15 cellular contexts compared by ENCODE assay signal in genomic region chr1:160210563-160210962, GRCh38. TPM values are rescaled to one million over a fixed set of nuclear protein-coding genes. Genes with fewer than 3 reads are reported as not detected.
DNase-seq lines count a peak whose midpoint lies in the region; ATAC-seq and TF ChIP-seq lines count a peak whose summit lies in the region.
"Had no signal": no experiment of that assay in that cellular context is flagged by ENCODE, and none has a peak within 500 bp of the region (broad histone marks: within the 10 kb centered on the region; RNA-seq: fewer than 3 reads in every experiment).

No MANE protein-coding gene starts in this region.

- H2AFZ ChIP-seq in fibroblast of lung (ENCODE audit: low read length), result no peak overlapping the region
- no peak overlapping the region for H2AFZ ChIP-seq in PC-9

- H3K79me2 ChIP-seq in fibroblast of lung (ENCODE audit: control insufficient read depth, insufficient read depth, low read length) (peaks cover 59% of the 10 kb centered on the region), PC-9 (ENCODE audit: low read depth) (peaks cover 43% of the 10 kb centered on the region)

- CTCF ChIA-PET in RWPE1 (lab: Yijun Ruan, JAX) (interaction anchor here (0.7 kb wide), 2 partner anchors 17 to 275 kb away, joined by 4 read pairs; no protein-coding TSS in a partner anchor), PC-9 (lab: Charles Lee) (no interaction called here), GM10248 (lab: Yijun Ruan, JAX) (interaction anchor here (1.0 to 12.2 kb wide), 6 partner anchors 9 to 164 kb away, joined by 3 to 134 read pairs (median 5); partner anchors contain the start of gene CASQ1)

- H3K4me1 ChIP-seq in fibroblast of lung (ENCODE audit: control insufficient read depth, extremely low read depth, insufficient read depth, low read length) (peaks cover 34% of the 10 kb centered on the region), sigmoid colon (peaks cover 0 to 56% (median 53%) of the 10 kb centered on the region in 4 donors), PC-9 (replicated peaks; ENCODE audit: insufficient read depth) (peaks cover 17% of the 10 kb centered on the region)

- POLR2A ChIA-PET in RWPE1 (lab: Yijun Ruan, JAX; ENCODE audit: low non-redundant PET) (no interaction called here), PC-9 (lab: Charles Lee; ENCODE audit: unreplicated experiment) (no interaction called here), GM10248 (lab: Yijun Ruan, JAX) (no interaction called here)

- H3K9me2 ChIP-seq in PC-9 (ENCODE audit: insufficient read depth), result no peaks in the 10 kb centered on the region

- H3K36me3 ChIP-seq in fibroblast of lung (ENCODE audit: control insufficient read depth, insufficient read depth, low read length) (peaks cover 43% of the 10 kb centered on the region), sigmoid colon (peaks cover 29 to 44% (median 36%) of the 10 kb centered on the region in 4 donors), PC-9 (ENCODE audit: low read depth) (peaks cover 20% of the 10 kb centered on the region; the same call in 1 of the 2 replicates)

- H3F3A ChIP-seq in PC-9 (ENCODE audit: insufficient read depth, low read depth), result peaks cover 38% of the 10 kb centered on the region

- no peak for ATAC-seq in HG02678 (IDR thresholded peaks at IDR 0.05; ENCODE audit: unreplicated experiment)
- ATAC-seq: left colon, Panc1 had no signal

- H3K9ac ChIP-seq in fibroblast of lung (ENCODE audit: insufficient read depth, low read length), result no peak overlapping the region

- no peaks in the 10 kb centered on the region for H3K27me3 ChIP-seq in fibroblast of lung (ENCODE audit: control insufficient read depth, insufficient read depth, low read length)
- no peaks in the 10 kb centered on the region for H3K27me3 ChIP-seq in sigmoid colon
- H3K27me3 ChIP-seq in PC-9 (ENCODE audit: insufficient read depth, low read depth), result no peaks in the 10 kb centered on the region
- H3K27me3 ChIP-seq: BLaER1 treated with 17β-estradiol and CSF1 and Interleukin-3, amounts not matched to agents 10 nM and 100 nM had no signal

- H3K4me3 ChIP-seq in fibroblast of lung (replicated peaks in 1 of 4; ENCODE audit: control extremely low read depth in 1 of 4, insufficient read depth in 1 of 4, low read depth in 3 of 4, low read length in 4 of 4) (no peak overlapping the region), sigmoid colon (no peak overlapping the region), PC-9 (no peak overlapping the region)
- H3K4me3 ChIP-seq: BLaER1 treated with 17β-estradiol and CSF1 and Interleukin-3, amounts not matched to agents 10 nM and 100 nM had no signal

- no peak for TF ChIP-seq POLR2A in sigmoid colon (IDR thresholded peaks at IDR 0.05)

- TF ChIP-seq EP300 in sigmoid colon (IDR thresholded peaks at IDR 0.05), result no peak

- BruUV-seq in PC-9 (replicated peaks; lab: Mats Ljungman, UMichigan), result no TSS peak

- H3K27ac ChIP-seq in RWPE1 (peak overlapping the region; percentile 17), fibroblast of lung (ENCODE audit: insufficient read depth, low read length) (peak overlapping the region; percentile 46), sigmoid colon (peak overlapping the region in 3 of 4 donors; percentile 16 to 99 (median 96)), PC-9 (no peak overlapping the region)
- H3K27ac ChIP-seq: BLaER1 treated with 17β-estradiol and CSF1 and Interleukin-3, amounts not matched to agents 10 nM and 100 nM had no signal

- WGBS in sigmoid colon, 2 donors, result 82% methylated on average over 5 of the region's 5 CpGs

- H3K4me2 ChIP-seq in fibroblast of lung (ENCODE audit: extremely low read depth, insufficient read depth, low read length) (no peak overlapping the region), PC-9 (no peak overlapping the region)

- no peak for TF ChIP-seq CTCF in RWPE1 (conservative IDR thresholded peaks at IDR 0.05; ENCODE audit: low read depth)
- TF ChIP-seq CTCF in fibroblast of lung (conservative IDR thresholded peaks at IDR 0.05 in 1 of 2, IDR thresholded peaks at IDR 0.05 in 1 of 2; ENCODE audit: low read depth in 1 of 2, low read length in 2 of 2), result no peak
- no peak for TF ChIP-seq CTCF in sigmoid colon (IDR thresholded peaks at IDR 0.05)
- no peak for TF ChIP-seq CTCF in PC-9 (conservative IDR thresholded peaks at IDR 0.05)
- TF ChIP-seq CTCF in GM10248 (IDR thresholded peaks at IDR 0.05; ENCODE audit: control extremely low read depth, extremely low read depth, low read depth, missing control alignments), result no peak

- DNase-seq in Ammon's horn (ENCODE audit: low spot score) (peak; percentile 52), RWPE1 (ENCODE audit: low spot score) (no peak), fibroblast of lung (ENCODE audit: low read depth in 2 of 2) (no peak), sigmoid colon (no peak), DMS153 (lab: John Stamatoyannopoulos, UW) (no peak), PC-9 (no peak), GM10248 (ENCODE audit: extremely low spot score) (no peak)
- DNase-seq: activated CD4-positive, alpha-beta T cell treated with anti-CD3 and anti-CD28 coated beads, Interleukin-2, amount 50 U/mL, for 1 hour; foreskin melanocyte; left colon; NCI-H1092; T-helper 2 cell had no signal

- H4K20me1 ChIP-seq in fibroblast of lung (ENCODE audit: control insufficient read depth, extremely low read depth, insufficient read depth, low read length) (peaks cover 4% of the 10 kb centered on the region), PC-9 (ENCODE audit: insufficient read depth) (peaks cover 19% of the 10 kb centered on the region)

- intact Hi-C loops in sigmoid colon (cut with DNase I), result loop anchor here (5.0 kb wide), 1 partner anchor 42 kb away; no protein-coding TSS in a partner anchor
- intact Hi-C loops in PC-9 (cut with micrococcal nuclease; ENCODE audit: unreplicated experiment), result no loop called here

- no peaks in the 10 kb centered on the region for H3K9me3 ChIP-seq in fibroblast of lung (ENCODE audit: control insufficient read depth, insufficient read depth, low read depth, low read length)
- no peaks in the 10 kb centered on the region for H3K9me3 ChIP-seq in sigmoid colon
- no peaks in the 10 kb centered on the region for H3K9me3 ChIP-seq in PC-9 (ENCODE audit: insufficient read depth, low read depth)
- H3K9me3 ChIP-seq: BLaER1 treated with 17β-estradiol and CSF1 and Interleukin-3, amounts not matched to agents 10 nM and 100 nM had no signal

RNA-seq across cellular contexts. Expression of gene PEA15, which starts 5.4 kb away (rescaled TPM):
- total RNA-seq in fibroblast of lung (84.7 and 108 TPM in 2 replicates), sigmoid colon (100 to 1,000 TPM in 1 of 4 donors, 10 to 100 TPM in 3; 65.7 to 126 (median 88.8) TPM), PC-9 (2021) (84.7 and 139 TPM in 2 replicates)
- polyA plus RNA-seq in fibroblast of lung (816 and 871 TPM in 2 replicates), sigmoid colon (100 to 1,000 TPM in 2 of 3 donors, 10 to 100 TPM in 1; 42.5 to 113 (median 109) TPM)
- polyA plus RNA-seq in fibroblast of lung (2012), result 391 and 460 TPM in 2 replicates
- polyA minus RNA-seq in fibroblast of lung (ENCODE audit: low replicate concordance), result 325 and 390 TPM in 2 replicates

RNA-seq across cellular contexts. Expression of gene CASQ1, which starts 20.2 kb away (rescaled TPM):
- total RNA-seq in fibroblast of lung (0.17 and 0.26 TPM in 2 replicates), sigmoid colon (1 to 10 TPM in 3 of 4 donors, under 1 TPM in 1; 0.66 to 9.4 (median 2.4) TPM), PC-9 (2021) (not detected in 2 replicates)
- polyA plus RNA-seq in fibroblast of lung (0.15 TPM in 1 of 2 replicates, not detected in the other), sigmoid colon (under 1 TPM in 2 of 3 donors, not detected in 1; 0.28 to 0.60 TPM)
- polyA plus RNA-seq in fibroblast of lung (2012), result not detected in 2 replicates
- not detected in 2 replicates for polyA minus RNA-seq in fibroblast of lung (ENCODE audit: low replicate concordance)

RNA-seq across cellular contexts. Expression of gene DCAF8, which starts 51.8 kb away (rescaled TPM):
- total RNA-seq in fibroblast of lung (66.3 and 89.8 TPM in 2 replicates), sigmoid colon (100 to 1,000 TPM; 138 to 184 (median 147) TPM), PC-9 (2021) (152 and 161 TPM in 2 replicates)
- polyA plus RNA-seq in fibroblast of lung (72.6 and 75.4 TPM in 2 replicates), sigmoid colon (10 to 100 TPM; 28.2 to 76.1 (median 44.4) TPM)
- polyA plus RNA-seq in fibroblast of lung (2012), result 59.9 and 64.8 TPM in 2 replicates
- polyA minus RNA-seq in fibroblast of lung (ENCODE audit: low replicate concordance), result 36.6 and 40.5 TPM in 2 replicates

RNA-seq across cellular contexts. Expression of gene ATP1A4, which starts 59.2 kb away (rescaled TPM):
- total RNA-seq in fibroblast of lung (0.26 TPM in 1 of 2 replicates, not detected in the other), sigmoid colon (1 to 10 TPM in 1 of 4 donors, under 1 TPM in 1, not detected in 2; 0.27 to 3.0 TPM), PC-9 (2021) (not detected in 2 replicates)
- polyA plus RNA-seq in fibroblast of lung (not detected in 2 replicates), sigmoid colon (under 1 TPM in 1 of 3 donors, not detected in 2; 0.22 TPM)
- not detected in 2 replicates for polyA plus RNA-seq in fibroblast of lung (2012)
- polyA minus RNA-seq in fibroblast of lung (ENCODE audit: low replicate concordance), result not detected in 2 replicates
- total RNA-seq: left colon had no signal
